Comparison of ENCODE assay signal across 8 cellular contexts in the genomic region with DNA sequence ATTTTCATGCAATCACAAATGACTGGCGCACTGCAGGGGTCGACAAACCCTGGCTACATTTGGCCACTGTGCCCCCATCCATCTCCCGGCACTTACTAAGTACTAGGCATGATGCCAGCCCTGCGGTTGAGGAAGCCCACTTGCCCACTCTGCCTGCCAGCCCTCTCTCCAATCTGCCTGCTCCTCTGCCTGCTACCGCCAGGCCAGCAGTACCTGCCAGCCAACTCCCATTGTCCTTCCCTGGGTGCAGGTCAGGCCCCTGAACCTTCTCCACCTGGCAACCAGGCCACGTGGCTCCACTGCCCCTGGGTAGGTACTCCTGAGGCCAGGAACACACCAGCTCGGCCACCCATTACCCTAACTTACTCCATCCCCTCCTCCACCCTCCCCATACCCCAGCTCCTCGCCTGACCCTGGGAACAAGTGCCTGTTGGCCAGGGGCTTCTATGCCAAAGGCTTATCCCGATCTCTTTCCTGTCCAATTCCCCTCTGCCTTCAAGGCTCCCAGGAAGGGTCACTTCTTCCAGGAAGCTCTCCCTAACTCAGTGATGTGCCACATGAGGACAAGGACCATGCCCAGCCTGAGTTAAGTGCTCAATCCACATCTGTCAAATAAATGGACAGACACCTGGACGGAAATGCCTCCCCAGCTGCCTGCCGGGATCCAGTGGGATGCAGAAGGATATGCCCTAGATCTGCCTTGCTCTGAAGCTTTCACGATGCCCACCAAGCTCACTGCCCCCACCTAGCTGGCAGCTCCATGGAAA. TPM values are rescaled to one million over a fixed set of nuclear protein-coding genes. Genes with fewer than 3 reads are reported as not detected.
DNase-seq lines count a peak whose midpoint lies in the region; ATAC-seq, FAIRE-seq and TF ChIP-seq lines count a peak whose summit lies in the region.

No MANE protein-coding gene starts in this region.

- TF ChIP-seq RAD21 in K562 (CRISPR knock-in tag; conservative IDR thresholded peaks at IDR 0.05 in 1 of 2, IDR thresholded peaks at IDR 0.05 in 1 of 2), result no peak

- CTCF ChIA-PET in K562 (lab: Yijun Ruan, JAX; ENCODE audit: low intra/inter-chr PET ratio), result no interaction called here

- no peak overlapping the region for H3K27ac ChIP-seq in BLaER1 treated with 17β-estradiol and CSF1 and Interleukin-3, amounts not matched to agents 10 nM and 100 nM
- no peak overlapping the region for H3K27ac ChIP-seq in K562 (ENCODE audit: extremely low read depth, low read depth, low read length)

- no peaks in the 10 kb centered on the region for H3K36me3 Mint-ChIP-seq in nephron (ENCODE audit: low read depth)

- BruUV-seq in K562 (replicated peaks; lab: Mats Ljungman, UMichigan), result no TSS peak

- H3K36me3 ChIP-seq in BLaER1 treated with 17β-estradiol and CSF1 and Interleukin-3, amounts not matched to agents 10 nM and 100 nM, result no peaks in the 10 kb centered on the region
- H3K36me3 ChIP-seq in Loucy (ENCODE audit: insufficient read depth, low read length) (no peaks in the 10 kb centered on the region), K562 (ENCODE audit: control insufficient read depth, insufficient read depth, low read length) (peaks cover 6% of the 10 kb centered on the region; the same call in 1 of the 3 replicates)

- peaks cover 53 to 100% (median 95%) of the 10 kb centered on the region in 10 experiments for H3K4me1 ChIP-seq in BLaER1 treated with 17β-estradiol and CSF1 and Interleukin-3, amounts not matched to agents 10 nM and 100 nM
- H3K4me1 ChIP-seq in Loucy (ENCODE audit: insufficient read depth, low read length, poor library complexity, severe bottlenecking), result peaks cover 91% of the 10 kb centered on the region
- H3K4me1 ChIP-seq in K562 (replicated peaks in 1 of 2; ENCODE audit: control insufficient read depth in 2 of 2, insufficient read depth in 2 of 2, low read length in 2 of 2), result peaks cover 31 to 80% of the 10 kb centered on the region in 2 experiments

- no peaks in the 10 kb centered on the region for H3F3A ChIP-seq in Loucy (ENCODE audit: low read depth)

- H3K27ac Mint-ChIP-seq in nephron, result peak overlapping the region in 2 of 3 experiments; percentile 56 to 72

- in situ Hi-C loops in K562 (cut with MboI), result no loop called here

- peaks cover 51 to 100% (median 93%) of the 10 kb centered on the region in 11 experiments; a peak in 21 of 22 replicates for H4K20me1 ChIP-seq in BLaER1 treated with 17β-estradiol and CSF1 and Interleukin-3, amounts not matched to agents 10 nM and 100 nM
- H4K20me1 ChIP-seq in Loucy (ENCODE audit: insufficient read depth, low read length, poor library complexity, severe bottlenecking) (peaks cover 78% of the 10 kb centered on the region), K562 (replicated peaks; ENCODE audit: control insufficient read depth, insufficient read depth, low read length) (peaks cover 60% of the 10 kb centered on the region)

- H3K9me3 Mint-ChIP-seq in nephron, result no peaks in the 10 kb centered on the region

- no peaks in the 10 kb centered on the region for H3K9me1 ChIP-seq in K562 (ENCODE audit: control insufficient read depth, insufficient read depth, low read length)

- H2AFZ ChIP-seq in Loucy (ENCODE audit: low read length) (no peak overlapping the region), K562 (ENCODE audit: low read depth, low read length) (no peak overlapping the region)

- no peaks in the 10 kb centered on the region for H3K9me3 ChIP-seq in BLaER1 treated with 17β-estradiol and CSF1 and Interleukin-3, amounts not matched to agents 10 nM and 100 nM (replicated peaks in 1 of 11)
- H3K9me3 ChIP-seq in Loucy (ENCODE audit: insufficient read depth, low read depth, low read length) (no peaks in the 10 kb centered on the region), K562 (replicated peaks; ENCODE audit: control insufficient read depth, insufficient read depth, low read depth, low read length) (no peaks in the 10 kb centered on the region)

- H3K79me2 ChIP-seq in Loucy (ENCODE audit: insufficient read depth, low read length) (peaks cover 96% of the 10 kb centered on the region), K562 (ENCODE audit: control insufficient read depth, insufficient read depth, low read length) (peaks cover 81% of the 10 kb centered on the region)

- H3K9me2 ChIP-seq in Loucy (replicated peaks; ENCODE audit: low read depth, low read length), result no peaks in the 10 kb centered on the region

- TF ChIP-seq EP300 in K562 (IDR thresholded peaks at IDR 0.05; ENCODE audit: low read length), result no peak

- H3K27me3 Mint-ChIP-seq in nephron (ENCODE audit: low read depth), result no peaks in the 10 kb centered on the region

- no peak for ATAC-seq in K562

- POLR2A ChIA-PET in K562 (lab: Yijun Ruan, JAX), result interaction anchor here (0.6 to 1.2 kb wide), 5 partner anchors 8 to 903 kb away, joined by 3 read pairs; no protein-coding TSS in a partner anchor

- no peak for TF ChIP-seq POLR2A in K562 (conservative IDR thresholded peaks at IDR 0.05)

- peaks cover 89% of the 10 kb centered on the region for H3K4me1 Mint-ChIP-seq in nephron

- FAIRE-seq in K562 (lab: Jason Lieb, UNC), result no peak

- peak overlapping the region in 4 of 11 experiments; percentile 32 to 49 (median 40); a peak in 4 of 22 replicates for H3K9ac ChIP-seq in BLaER1 treated with 17β-estradiol and CSF1 and Interleukin-3, amounts not matched to agents 10 nM and 100 nM
- peak overlapping the region; percentile 80 for H3K9ac ChIP-seq in Loucy (ENCODE audit: low read depth, low read length, poor library complexity, severe bottlenecking)
- peak overlapping the region in 1 of 2 experiments; percentile 75; a peak in 2 of 4 replicates for H3K9ac ChIP-seq in K562 (ENCODE audit: insufficient read depth in 1 of 2, low read depth in 2 of 2, low read length in 2 of 2)

- intact Hi-C loops in K562 (cut with micrococcal nuclease), result no loop called here

- WGBS in K562 (ENCODE audit: insufficient coverage, low coverage, missing lambda C conversion rate), result 75% methylated on average over 12 of the region's 12 CpGs

- no peak overlapping the region for H3K4me3 ChIP-seq in BLaER1 treated with 17β-estradiol and CSF1 and Interleukin-3, amounts not matched to agents 10 nM and 100 nM
- peak overlapping the region; percentile 40 for H3K4me3 ChIP-seq in Loucy (ENCODE audit: low read length, poor library complexity, severe bottlenecking)
- no peak overlapping the region for H3K4me3 ChIP-seq in K562

- peak overlapping the region in 9 of 11 experiments; percentile 9 to 92 (median 77); a peak in 14 of 22 replicates for H3K4me2 ChIP-seq in BLaER1 treated with 17β-estradiol and CSF1 and Interleukin-3, amounts not matched to agents 10 nM and 100 nM
- peak overlapping the region; percentile 80 for H3K4me2 ChIP-seq in Loucy (ENCODE audit: low read depth, low read length, poor library complexity, severe bottlenecking)
- H3K4me2 ChIP-seq in K562 (ENCODE audit: insufficient read depth, low read length), result no peak overlapping the region

- no peak for TF ChIP-seq CTCF in Loucy (conservative IDR thresholded peaks at IDR 0.05; ENCODE audit: low read length)
- no peak for TF ChIP-seq CTCF in K562 (IDR thresholded peaks at IDR 0.05 in 2 of 3, conservative IDR thresholded peaks at IDR 0.05 in 1 of 3; ENCODE audit: insufficient read depth in 2 of 3, low read depth in 1 of 3, low read length in 3 of 3)
- TF ChIP-seq CTCF in nephron (IDR thresholded peaks at IDR 0.05; ENCODE audit: unreplicated experiment in 3 of 3), result no peak

- H3K27me3 ChIP-seq in BLaER1 treated with 17β-estradiol and CSF1 and Interleukin-3, amounts not matched to agents 10 nM and 100 nM, result peaks cover 0 to 4% (median 0%) of the 10 kb centered on the region in 11 experiments; a peak in 4 of 22 replicates
- H3K27me3 ChIP-seq in Loucy (ENCODE audit: insufficient read depth, low read length, poor library complexity, severe bottlenecking) (no peaks in the 10 kb centered on the region), K562 (ENCODE audit: control insufficient read depth in 2 of 2, insufficient read depth in 2 of 2, low read length in 2 of 2) (no peaks in the 10 kb centered on the region)

- no peak for DNase-seq in K562 (ENCODE audit: extremely low read depth in 1 of 4, low spot score in 3 of 4)
- DNase-seq in SW 1271 (lab: John Stamatoyannopoulos, UW), result no peak
- no peak for DNase-seq in UCSD-AML1 (lab: John Stamatoyannopoulos, UW; ENCODE audit: unreplicated experiment)
- DNase-seq in NOMO-1 treated with dmso at 0.1 percent for 144 hours (lab: John Stamatoyannopoulos, UW; ENCODE audit: unreplicated experiment), result no peak
- DNase-seq in OCI-M1 (lab: John Stamatoyannopoulos, UW), result no peak

- peak overlapping the region; percentile 26 to 62 (median 42) for H3K4me3 Mint-ChIP-seq in nephron

RNA-seq across cellular contexts. Expression of gene EEIG1, which starts 6.6 kb away (rescaled TPM):
- total RNA-seq in K562 (2011; cell fraction: chromatin; rRNA removed; ENCODE audit: low replicate concordance), result 18.1 and 34.4 TPM in 2 replicates
- 13.4 and 13.5 TPM in 2 replicates for total RNA-seq in K562 (2011; cell fraction: nucleolus; rRNA removed)
- total RNA-seq in K562 (2011; cell fraction: nucleoplasm; rRNA removed), result 17.2 and 24.7 TPM in 2 replicates
- total RNA-seq in K562 (2014; rRNA removed), result 2.1 and 4.5 TPM in 2 replicates
- total RNA-seq in K562 (2014; rRNA removed; fragmentation: Illumina TruSeq; extraction: Trizol), result 1.6 and 2.3 TPM in 2 replicates
- 2.8 and 4.1 TPM in 2 replicates for total RNA-seq in K562 (2015; rRNA removed; fragmentation: Illumina TruSeq; extraction: Trizol)
- 11.2 and 16.7 TPM in 2 replicates for total RNA-seq in K562 (2021)
- 4.4 and 7.7 TPM in 2 replicates for polyA plus RNA-seq in K562 (2011; rRNA removed)
- polyA plus RNA-seq in K562 (2011; cell fraction: cytosol; rRNA removed), result 8.2 and 9.0 TPM in 2 replicates
- 16.1 and 16.7 TPM in 2 replicates for polyA plus RNA-seq in K562 (2011; cell fraction: nucleus; rRNA removed)
- polyA plus RNA-seq in K562 (2012), result 13.8 and 19.2 TPM in 2 replicates
- 5.6 and 9.1 TPM in 2 replicates for polyA plus RNA-seq in K562 (2014; fragmentation: Illumina TruSeq; extraction: Trizol)
- under 1 TPM; 0.17 to 0.25 TPM for polyA plus RNA-seq in K562 (2014; fragmentation: Nextera tagmentation; extraction: Ambion mirVana)
- polyA plus RNA-seq in K562 (2014; rRNA removed), result 3.6 and 6.6 TPM in 2 replicates
- polyA minus RNA-seq in K562 (2011; rRNA and poly(A)+ RNA removed), result 2.1 and 2.7 TPM in 2 replicates
- 3.5 and 5.9 TPM in 2 replicates for polyA minus RNA-seq in K562 (2011; cell fraction: cytosol; rRNA and poly(A)+ RNA removed)
- polyA minus RNA-seq in K562 (2011; cell fraction: nucleus; rRNA and poly(A)+ RNA removed), result 4.8 and 8.4 TPM in 2 replicates

RNA-seq across cellular contexts. Expression of gene DPM2, which starts 36.5 kb away (rescaled TPM):
- 99.6 and 215 TPM in 2 replicates for total RNA-seq in K562 (2011; cell fraction: chromatin; rRNA removed; ENCODE audit: low replicate concordance)
- 168 and 199 TPM in 2 replicates for total RNA-seq in K562 (2011; cell fraction: nucleolus; rRNA removed)
- total RNA-seq in K562 (2011; cell fraction: nucleoplasm; rRNA removed), result 195 and 215 TPM in 2 replicates
- total RNA-seq in K562 (2014; rRNA removed) (56.6 and 88.7 TPM in 2 replicates), K562 (2014; rRNA removed; fragmentation: Illumina TruSeq; extraction: Trizol) (48.1 and 53.8 TPM in 2 replicates), K562 (2015; rRNA removed; fragmentation: Illumina TruSeq; extraction: Trizol) (71.1 and 73.4 TPM in 2 replicates), K562 (2021) (95.3 and 102 TPM in 2 replicates)
- polyA plus RNA-seq in K562 (2011; rRNA removed) (93.8 and 101 TPM in 2 replicates), K562 (2014; fragmentation: Illumina TruSeq; extraction: Trizol) (126 and 142 TPM in 2 replicates), K562 (2014; fragmentation: Nextera tagmentation; extraction: Ambion mirVana) (10 to 100 TPM; 43.5 to 69.3 TPM), K562 (2014; rRNA removed) (104 and 107 TPM in 2 replicates)
- 131 and 200 TPM in 2 replicates for polyA plus RNA-seq in K562 (2011; cell fraction: cytosol; rRNA removed)
- 142 and 205 TPM in 2 replicates for polyA plus RNA-seq in K562 (2011; cell fraction: nucleus; rRNA removed)
- polyA plus RNA-seq in K562 (2012), result 83.9 and 86.2 TPM in 2 replicates
- polyA minus RNA-seq in K562 (2011; rRNA and poly(A)+ RNA removed), result 54.4 and 75.4 TPM in 2 replicates
- polyA minus RNA-seq in K562 (2011; cell fraction: cytosol; rRNA and poly(A)+ RNA removed), result 56.3 and 59.9 TPM in 2 replicates
- 64.1 and 85.1 TPM in 2 replicates for polyA minus RNA-seq in K562 (2011; cell fraction: nucleus; rRNA and poly(A)+ RNA removed)

RNA-seq across cellular contexts. Expression of gene PIP5KL1, which starts 43.6 kb away (rescaled TPM):
- 4.2 and 9.4 TPM in 2 replicates for total RNA-seq in K562 (2011; cell fraction: chromatin; rRNA removed; ENCODE audit: low replicate concordance)
- total RNA-seq in K562 (2011; cell fraction: nucleolus; rRNA removed), result 7.7 and 10.1 TPM in 2 replicates
- total RNA-seq in K562 (2011; cell fraction: nucleoplasm; rRNA removed), result 4.3 and 4.5 TPM in 2 replicates
- total RNA-seq in K562 (2014; rRNA removed) (2.5 and 3.1 TPM in 2 replicates), K562 (2014; rRNA removed; fragmentation: Illumina TruSeq; extraction: Trizol) (0.80 and 1.2 TPM in 2 replicates), K562 (2015; rRNA removed; fragmentation: Illumina TruSeq; extraction: Trizol) (0.58 and 1.3 TPM in 2 replicates), K562 (2021) (3.0 and 3.7 TPM in 2 replicates)
- polyA plus RNA-seq in K562 (2011; rRNA removed) (1.2 and 1.6 TPM in 2 replicates), K562 (2014; fragmentation: Illumina TruSeq; extraction: Trizol) (0.82 and 1.2 TPM in 2 replicates), K562 (2014; fragmentation: Nextera tagmentation; extraction: Ambion mirVana) (under 1 TPM; 0.18 to 0.41 TPM), K562 (2014; rRNA removed) (4.3 and 4.8 TPM in 2 replicates)
- polyA plus RNA-seq in K562 (2011; cell fraction: cytosol; rRNA removed), result 1.8 and 2.2 TPM in 2 replicates
- 12.7 and 14.3 TPM in 2 replicates for polyA plus RNA-seq in K562 (2011; cell fraction: nucleus; rRNA removed)
- 1.7 and 5.0 TPM in 2 replicates for polyA plus RNA-seq in K562 (2012)
- 0.75 TPM in 1 of 2 replicates, not detected in the other for polyA minus RNA-seq in K562 (2011; rRNA and poly(A)+ RNA removed)
- 3.0 TPM in 1 of 2 replicates, not detected in the other for polyA minus RNA-seq in K562 (2011; cell fraction: cytosol; rRNA and poly(A)+ RNA removed)
- 2.6 TPM in 2 replicates for polyA minus RNA-seq in K562 (2011; cell fraction: nucleus; rRNA and poly(A)+ RNA removed)

RNA-seq across cellular contexts. Expression of gene ST6GALNAC4, which starts 57.3 kb away (rescaled TPM):
- 24.9 and 89.8 TPM in 2 replicates for total RNA-seq in K562 (2011; cell fraction: chromatin; rRNA removed; ENCODE audit: low replicate concordance)
- total RNA-seq in K562 (2011; cell fraction: nucleolus; rRNA removed), result 90.4 and 100 TPM in 2 replicates
- 52.6 and 55.0 TPM in 2 replicates for total RNA-seq in K562 (2011; cell fraction: nucleoplasm; rRNA removed)
- total RNA-seq in K562 (2014; rRNA removed) (25.5 and 47.2 TPM in 2 replicates), K562 (2014; rRNA removed; fragmentation: Illumina TruSeq; extraction: Trizol) (2.8 and 6.6 TPM in 2 replicates), K562 (2015; rRNA removed; fragmentation: Illumina TruSeq; extraction: Trizol) (17.2 and 19.0 TPM in 2 replicates), K562 (2021) (43.1 and 47.1 TPM in 2 replicates)
- polyA plus RNA-seq in K562 (2011; rRNA removed) (14.0 and 19.4 TPM in 2 replicates), K562 (2014; fragmentation: Illumina TruSeq; extraction: Trizol) (15.4 and 34.0 TPM in 2 replicates), K562 (2014; fragmentation: Nextera tagmentation; extraction: Ambion mirVana) (1 to 10 TPM; 2.6 to 3.4 TPM), K562 (2014; rRNA removed) (26.0 and 42.6 TPM in 2 replicates)
- polyA plus RNA-seq in K562 (2011; cell fraction: cytosol; rRNA removed), result 30.0 and 73.0 TPM in 2 replicates
- polyA plus RNA-seq in K562 (2011; cell fraction: nucleus; rRNA removed), result 34.4 and 63.8 TPM in 2 replicates
- polyA plus RNA-seq in K562 (2012), result 26.5 and 52.2 TPM in 2 replicates
- polyA minus RNA-seq in K562 (2011; rRNA and poly(A)+ RNA removed), result 7.5 and 10.6 TPM in 2 replicates
- 30.9 and 50.2 TPM in 2 replicates for polyA minus RNA-seq in K562 (2011; cell fraction: cytosol; rRNA and poly(A)+ RNA removed)
- 24.7 and 25.8 TPM in 2 replicates for polyA minus RNA-seq in K562 (2011; cell fraction: nucleus; rRNA and poly(A)+ RNA removed)
